Comparison of ENCODE assay signal across 15 cellular contexts in genomic region chr14:71328183-71328582, GRCh38. TPM values are rescaled to one million over a fixed set of nuclear protein-coding genes. Genes with fewer than 3 reads are reported as not detected.
DNase-seq lines count a peak whose midpoint lies in the region; ATAC-seq, FAIRE-seq and TF ChIP-seq lines count a peak whose summit lies in the region.
"Had no signal": no experiment of that assay in that cellular context is flagged by ENCODE, and none has a peak within 500 bp of the region (broad histone marks: within the 10 kb centered on the region; RNA-seq: fewer than 3 reads in every experiment).

No MANE protein-coding gene starts in this region.

- ATAC-seq in GM18909 (IDR thresholded peaks at IDR 0.05; ENCODE audit: poor library complexity, unreplicated experiment) (peak; percentile 39), HG03159 (IDR thresholded peaks at IDR 0.05; ENCODE audit: unreplicated experiment) (no peak)
- peak; percentile 35 for ATAC-seq in effector memory CD8-positive, alpha-beta T cell (replicated peaks)

- peak overlapping the region in 2 of 11 experiments; percentile 10 to 37; a peak in 3 of 22 replicates for H3K27ac ChIP-seq in BLaER1 treated with 17β-estradiol and CSF1 and Interleukin-3, amounts not matched to agents 10 nM and 100 nM
- H3K27ac ChIP-seq in MM.1S (ENCODE audit: low read length) = peak overlapping the region; percentile 27; the same call in 1 of the 2 replicates
- H3K27ac ChIP-seq: SJCRH30, uterus, VCaP had no signal

- H2AFZ ChIP-seq in MM.1S (ENCODE audit: low read length) = no peak overlapping the region

- TF ChIP-seq CTCF in MM.1S (IDR thresholded peaks at IDR 0.05; ENCODE audit: low read length) (no peak), mesothelial cell of epicardium (IDR thresholded peaks at IDR 0.05; ENCODE audit: unreplicated experiment) (no peak), D721Med (IDR thresholded peaks at IDR 0.05; ENCODE audit: insufficient read depth, missing control alignments) (no peak)

- no peak for DNase-seq in MM.1S
- no peak for DNase-seq in effector memory CD8-positive, alpha-beta T cell
- no peak for DNase-seq in mesothelial cell of epicardium (ENCODE audit: low spot score in 2 of 2, unreplicated experiment in 2 of 2)
- no peak for DNase-seq in D721Med (ENCODE audit: insufficient read length, low spot score)
- DNase-seq in frontal cortex (ENCODE audit: low spot score in 2 of 2) = no peak
- DNase-seq: islet precursor cell, KG1, NCI-H2107, SJCRH30, uterus had no signal

- H3K9me2 ChIP-seq in MM.1S (replicated peaks; ENCODE audit: insufficient read depth, low read length) = no peaks in the 10 kb centered on the region

- no peaks in the 10 kb centered on the region for H3K9me3 Mint-ChIP-seq in effector memory CD8-positive, alpha-beta T cell
- H3K9me3 Mint-ChIP-seq in mesothelial cell of epicardium = peaks cover 3% of the 10 kb centered on the region

- peaks cover 38 to 92% (median 55%) of the 10 kb centered on the region in 10 experiments for H3K4me1 ChIP-seq in BLaER1 treated with 17β-estradiol and CSF1 and Interleukin-3, amounts not matched to agents 10 nM and 100 nM
- peaks cover 17% of the 10 kb centered on the region for H3K4me1 ChIP-seq in MM.1S (ENCODE audit: low read length)
- H3K4me1 ChIP-seq: SJCRH30, uterus had no signal

- peak overlapping the region; percentile 11 to 24 for H3K4me3 Mint-ChIP-seq in effector memory CD8-positive, alpha-beta T cell
- H3K4me3 Mint-ChIP-seq in mesothelial cell of epicardium = no peak overlapping the region
- H3K4me3 Mint-ChIP-seq: brain had no signal

- peak overlapping the region; percentile 1 to 39 for H3K27ac Mint-ChIP-seq in effector memory CD8-positive, alpha-beta T cell
- H3K27ac Mint-ChIP-seq in mesothelial cell of epicardium = no peak overlapping the region
- H3K27ac Mint-ChIP-seq: brain had no signal

- peaks cover 3% of the 10 kb centered on the region for H3K36me3 Mint-ChIP-seq in effector memory CD8-positive, alpha-beta T cell (ENCODE audit: insufficient read depth)
- H3K36me3 Mint-ChIP-seq in mesothelial cell of epicardium = peaks cover 7% of the 10 kb centered on the region

- H3K9ac ChIP-seq in BLaER1 treated with 17β-estradiol and CSF1 and Interleukin-3, amounts not matched to agents 10 nM and 100 nM = peak overlapping the region in 2 of 11 experiments; percentile 18; a peak in 3 of 22 replicates
- no peak overlapping the region for H3K9ac ChIP-seq in MM.1S (ENCODE audit: low read length)

- no peaks in the 10 kb centered on the region for H3K27me3 Mint-ChIP-seq in effector memory CD8-positive, alpha-beta T cell
- no peaks in the 10 kb centered on the region for H3K27me3 Mint-ChIP-seq in mesothelial cell of epicardium (ENCODE audit: low read depth)
- H3K27me3 Mint-ChIP-seq: brain had no signal

- H4K20me1 ChIP-seq in BLaER1 treated with 17β-estradiol and CSF1 and Interleukin-3, amounts not matched to agents 10 nM and 100 nM = peaks cover 0 to 80% (median 0%) of the 10 kb centered on the region in 11 experiments; a peak in 6 of 22 replicates
- H4K20me1 ChIP-seq in MM.1S (ENCODE audit: insufficient read depth, low read length) = no peaks in the 10 kb centered on the region

- H3K36me3 ChIP-seq in BLaER1 treated with 17β-estradiol and CSF1 and Interleukin-3, amounts not matched to agents 10 nM and 100 nM = peaks cover 5 to 29% (median 22%) of the 10 kb centered on the region in 11 experiments; a peak in 16 of 22 replicates
- H3K36me3 ChIP-seq in MM.1S (replicated peaks; ENCODE audit: insufficient read depth, low read length) = no peaks in the 10 kb centered on the region
- H3K36me3 ChIP-seq: uterus had no signal

- H3K4me1 Mint-ChIP-seq in effector memory CD8-positive, alpha-beta T cell (ENCODE audit: low read depth in 2 of 2) = peaks cover 45 to 55% of the 10 kb centered on the region in 2 donors
- peaks cover 18% of the 10 kb centered on the region for H3K4me1 Mint-ChIP-seq in mesothelial cell of epicardium

- peak overlapping the region; percentile 9 to 79 (median 45); a peak in 19 of 22 replicates for H3K4me2 ChIP-seq in BLaER1 treated with 17β-estradiol and CSF1 and Interleukin-3, amounts not matched to agents 10 nM and 100 nM
- H3K4me2 ChIP-seq in MM.1S (ENCODE audit: low read depth, low read length) = peak overlapping the region; percentile 24; the same call in 1 of the 2 replicates

- FAIRE-seq in D721Med (lab: Jason Lieb, UNC) (no peak), frontal cortex (lab: Jason Lieb, UNC) (no peak)

- no peak overlapping the region for H3K4me3 ChIP-seq in BLaER1 treated with 17β-estradiol and CSF1 and Interleukin-3, amounts not matched to agents 10 nM and 100 nM
- no peak overlapping the region for H3K4me3 ChIP-seq in MM.1S (ENCODE audit: low read length)
- H3K4me3 ChIP-seq: SJCRH30, uterus had no signal

- peaks cover 73% of the 10 kb centered on the region for H3K79me2 ChIP-seq in MM.1S (ENCODE audit: low read length)

- H3K27me3 ChIP-seq in BLaER1 treated with 17β-estradiol and CSF1 and Interleukin-3, amounts not matched to agents 10 nM and 100 nM = no peaks in the 10 kb centered on the region
- no peaks in the 10 kb centered on the region for H3K27me3 ChIP-seq in MM.1S (replicated peaks; ENCODE audit: insufficient read depth, low read length)
- H3K27me3 ChIP-seq: SJCRH30, uterus had no signal

- peaks cover 5% of the 10 kb centered on the region; the same call in 1 of the 2 replicates for H3F3A ChIP-seq in MM.1S (ENCODE audit: insufficient read depth, low read length)

- H3K9me3 ChIP-seq in BLaER1 treated with 17β-estradiol and CSF1 and Interleukin-3, amounts not matched to agents 10 nM and 100 nM (replicated peaks in 1 of 11) = peaks cover 13 to 25% (median 21%) of the 10 kb centered on the region in 11 experiments; a peak in 21 of 22 replicates
- H3K9me3 ChIP-seq in MM.1S (replicated peaks; ENCODE audit: insufficient read depth, low read length) = no peaks in the 10 kb centered on the region
- H3K9me3 ChIP-seq: uterus had no signal

RNA-seq across cellular contexts. Expression of gene SIPA1L1, which starts 7.9 kb away (rescaled TPM):
- total RNA-seq in mesothelial cell of epicardium (31.1 to 34.7 TPM (median 31.3 TPM) in 3 replicates), frontal cortex (15.5 TPM)
